Comparison of ENCODE assay signal across 9 cellular contexts in genomic region chr15:39429898-39430357, GRCh38.
A peak's percentile ranks its signal among the peaks of the same experiment; 100 is the strongest.
DNase-seq lines count a peak whose midpoint lies in the region; ATAC-seq and TF ChIP-seq lines count a peak whose summit lies in the region.
"Had no signal": no experiment of that assay in that cellular context is flagged by ENCODE, and none has a peak within 500 bp of the region (broad histone marks: within the 10 kb centered on the region; RNA-seq: fewer than 3 reads in every experiment).

No MANE protein-coding gene starts in this region.

- peak overlapping the region; percentile 17 for H3K9ac ChIP-seq in Loucy (ENCODE audit: low read depth, low read length, poor library complexity, severe bottlenecking)

- no peaks in the 10 kb centered on the region for H3K27me3 ChIP-seq in Loucy (ENCODE audit: insufficient read depth, low read length, poor library complexity, severe bottlenecking)
- H3K27me3 ChIP-seq: uterus had no signal

- no peaks in the 10 kb centered on the region for H3K36me3 ChIP-seq in Loucy (ENCODE audit: insufficient read depth, low read length)
- H3K36me3 ChIP-seq: uterus had no signal

- H3K79me2 ChIP-seq in Loucy (ENCODE audit: insufficient read depth, low read length) = no peaks in the 10 kb centered on the region

- peak; percentile 38 for ATAC-seq in GM19328 (IDR thresholded peaks at IDR 0.05; ENCODE audit: unreplicated experiment)
- no peak for ATAC-seq in HG03457 (IDR thresholded peaks at IDR 0.05; ENCODE audit: unreplicated experiment)

- no peak for TF ChIP-seq CTCF in Loucy (conservative IDR thresholded peaks at IDR 0.05; ENCODE audit: low read length)

- intact Hi-C loops in posterior cingulate gyrus (cut with DNase I) = no loop called here

- peak; percentile 71 for DNase-seq in AG08395 (ENCODE audit: low spot score)
- peak; percentile 37 for DNase-seq in fibroblast of the conjunctiva (ENCODE audit: low read depth)
- DNase-seq in posterior cingulate gyrus = no peak
- DNase-seq in NCI-H446 (lab: John Stamatoyannopoulos, UW) = no peak
- DNase-seq in DMS 273 (lab: John Stamatoyannopoulos, UW; ENCODE audit: unreplicated experiment) = no peak

- peaks cover 12% of the 10 kb centered on the region; the same call in 1 of the 2 replicates for H3F3A ChIP-seq in Loucy (ENCODE audit: low read depth)

- peak overlapping the region; percentile 58 for H3K4me2 ChIP-seq in Loucy (ENCODE audit: low read depth, low read length, poor library complexity, severe bottlenecking)

- peak overlapping the region; percentile 35 for H3K4me3 ChIP-seq in Loucy (ENCODE audit: low read length, poor library complexity, severe bottlenecking)
- H3K4me3 ChIP-seq: uterus had no signal

- H3K9me2 ChIP-seq in Loucy (replicated peaks; ENCODE audit: low read depth, low read length) = no peaks in the 10 kb centered on the region

- H3K9me3 ChIP-seq in Loucy (ENCODE audit: insufficient read depth, low read depth, low read length) = no peaks in the 10 kb centered on the region
- H3K9me3 ChIP-seq: uterus had no signal

- no peaks in the 10 kb centered on the region for H4K20me1 ChIP-seq in Loucy (ENCODE audit: insufficient read depth, low read length, poor library complexity, severe bottlenecking)

- H2AFZ ChIP-seq in Loucy (ENCODE audit: low read length) = peak overlapping the region; percentile 71

- H3K4me1 ChIP-seq in Loucy (ENCODE audit: insufficient read depth, low read length, poor library complexity, severe bottlenecking) = peaks cover 44% of the 10 kb centered on the region

Comparison
In these comparisons a context has a peak if more than half of its experiments do, and no peak if none do; other contexts are left out.
1. DNase-seq: peak in AG08395 (single experiment) and fibroblast of the conjunctiva (single experiment); none in posterior cingulate gyrus (0 of 10), NCI-H446 (0 of 2) and DMS 273 (single experiment).